Comparison of ENCODE assay signal across 29 cellular contexts in genomic region chr7:115441033-115441432, GRCh38.
DNase-seq lines count a peak whose midpoint lies in the region; ATAC-seq, FAIRE-seq and TF ChIP-seq lines count a peak whose summit lies in the region.
"Had no signal": no experiment of that assay in that cellular context is flagged by ENCODE, and none has a peak within 500 bp of the region (broad histone marks: within the 10 kb centered on the region; RNA-seq: fewer than 3 reads in every experiment).

No MANE protein-coding gene starts in this region.

- in situ Hi-C loops in HepG2 (cut with HindIII; ENCODE audit: extremely low pct_ligation_motif_present, low pct_unique_long_range_greater_than_20kb) (no loop called here), K562 (cut with MboI) (no loop called here)

- FAIRE-seq in HepG2 (lab: Jason Lieb, UNC) (no peak), K562 (lab: Jason Lieb, UNC) (no peak)
- FAIRE-seq: A549, D721Med had no signal

- intact Hi-C loops in HepG2 (cut with micrococcal nuclease; ENCODE audit: unreplicated experiment) = no loop called here
- intact Hi-C loops in right lobe of liver (cut with DNase I) = no loop called here
- intact Hi-C loops in K562 (cut with micrococcal nuclease) = no loop called here

- H3K4me3 ChIP-seq in HepG2 (replicated peaks in 1 of 3; ENCODE audit: insufficient read depth in 1 of 3, low read depth in 2 of 3, low read length in 3 of 3) (no peak overlapping the region), right lobe of liver (no peak overlapping the region), K562 (no peak overlapping the region), BE2C (ENCODE audit: low read depth, low read length) (no peak overlapping the region)
- H3K4me3 ChIP-seq: A549; BLaER1; BLaER1 treated with 17β-estradiol and CSF1 and Interleukin-3, amounts not matched to agents 10 nM and 100 nM had no signal

- TF ChIP-seq EP300 in HepG2 (IDR thresholded peaks at IDR 0.05; ENCODE audit: low read depth in 2 of 2, low read length in 2 of 2) (no peak), HepG2 (CRISPR knock-in tag; IDR thresholded peaks at IDR 0.05; ENCODE audit: borderline replicate concordance) (no peak), K562 (IDR thresholded peaks at IDR 0.05; ENCODE audit: low read length) (no peak)

- H3K27ac ChIP-seq in HepG2 (ENCODE audit: extremely low read length, insufficient read depth, low read length) = no peak overlapping the region
- no peak overlapping the region for H3K27ac ChIP-seq in right lobe of liver
- no peak overlapping the region for H3K27ac ChIP-seq in K562 (ENCODE audit: extremely low read depth, low read depth, low read length)
- H3K27ac ChIP-seq: 22Rv1; A549; BLaER1; BLaER1 treated with 17β-estradiol and CSF1 and Interleukin-3, amounts not matched to agents 10 nM and 100 nM; C4-2B had no signal

- H3K9ac ChIP-seq in HepG2 (ENCODE audit: insufficient read depth, low read depth, low read length) = no peak overlapping the region
- H3K9ac ChIP-seq in K562 (ENCODE audit: insufficient read depth in 1 of 2, low read depth in 2 of 2, low read length in 2 of 2) = no peak overlapping the region
- H3K9ac ChIP-seq: BLaER1; BLaER1 treated with 17β-estradiol and CSF1 and Interleukin-3, amounts not matched to agents 10 nM and 100 nM had no signal

- H3K9me1 ChIP-seq in K562 (ENCODE audit: control insufficient read depth, insufficient read depth, low read length) = no peaks in the 10 kb centered on the region

- no peak for TF ChIP-seq POLR2A in HepG2 (IDR thresholded peaks at IDR 0.05; ENCODE audit: insufficient read depth in 1 of 2, low read depth in 2 of 2, low read length in 2 of 2)
- no peak for TF ChIP-seq POLR2A in right lobe of liver (IDR thresholded peaks at IDR 0.05)
- TF ChIP-seq POLR2A in K562 (conservative IDR thresholded peaks at IDR 0.05) = no peak

- H3K79me2 ChIP-seq in HepG2 (ENCODE audit: insufficient read depth, low read length) (no peaks in the 10 kb centered on the region), K562 (ENCODE audit: control insufficient read depth, insufficient read depth, low read length) (no peaks in the 10 kb centered on the region)

- TF ChIP-seq CTCF in HepG2 (CRISPR knock-in tag; IDR thresholded peaks at IDR 0.05) (no peak), right lobe of liver (IDR thresholded peaks at IDR 0.05) (no peak), K562 (IDR thresholded peaks at IDR 0.05 in 2 of 3, conservative IDR thresholded peaks at IDR 0.05 in 1 of 3; ENCODE audit: insufficient read depth in 2 of 3, low read depth in 1 of 3, low read length in 3 of 3) (no peak), BE2C (IDR thresholded peaks at IDR 0.05; ENCODE audit: low read depth, low read length) (no peak)

- no peaks in the 10 kb centered on the region for H4K20me1 ChIP-seq in HepG2 (ENCODE audit: insufficient read depth, low read length)
- no peaks in the 10 kb centered on the region for H4K20me1 ChIP-seq in K562 (replicated peaks; ENCODE audit: control insufficient read depth, insufficient read depth, low read length)
- H4K20me1 ChIP-seq: BLaER1; BLaER1 treated with 17β-estradiol and CSF1 and Interleukin-3, amounts not matched to agents 10 nM and 100 nM had no signal

- H3K4me2 ChIP-seq in HepG2 (ENCODE audit: low read depth, low read length) = no peak overlapping the region
- no peak overlapping the region for H3K4me2 ChIP-seq in K562 (ENCODE audit: insufficient read depth, low read length)
- H3K4me2 ChIP-seq: A549; BLaER1; BLaER1 treated with 17β-estradiol and CSF1 and Interleukin-3, amounts not matched to agents 10 nM and 100 nM had no signal

- no peak for TF ChIP-seq RAD21 in HepG2 (CRISPR knock-in tag; IDR thresholded peaks at IDR 0.05)
- no peak for TF ChIP-seq RAD21 in K562 (CRISPR knock-in tag; conservative IDR thresholded peaks at IDR 0.05 in 1 of 2, IDR thresholded peaks at IDR 0.05 in 1 of 2)

- WGBS in HepG2 (ENCODE audit: low lambda C conversion rate) = 3% methylated on average over 1 of the region's 1 CpG
- 63% methylated on average over 1 of the region's 1 CpG for WGBS in right lobe of liver (ENCODE audit: insufficient coverage, low coverage, low lambda C conversion rate, missing lambda C conversion rate)
- WGBS in K562 (ENCODE audit: insufficient coverage, low coverage, missing lambda C conversion rate) = no CpG with 5 or more reads among the region's 1 CpG

- H3K4me1 ChIP-seq in HepG2 (ENCODE audit: insufficient read depth, low read length) = no peaks in the 10 kb centered on the region
- no peaks in the 10 kb centered on the region for H3K4me1 ChIP-seq in right lobe of liver
- H3K4me1 ChIP-seq in K562 (replicated peaks in 1 of 2; ENCODE audit: control insufficient read depth in 2 of 2, insufficient read depth in 2 of 2, low read length in 2 of 2) = no peaks in the 10 kb centered on the region
- no peaks in the 10 kb centered on the region for H3K4me1 ChIP-seq in BE2C
- H3K4me1 ChIP-seq: A549; BLaER1; BLaER1 treated with 17β-estradiol and CSF1 and Interleukin-3, amounts not matched to agents 10 nM and 100 nM; Caco-2 had no signal

- no peaks in the 10 kb centered on the region for H3K27me3 ChIP-seq in HepG2 (ENCODE audit: control insufficient read depth in 1 of 2, insufficient read depth in 2 of 2, low read length in 2 of 2)
- H3K27me3 ChIP-seq in right lobe of liver = no peaks in the 10 kb centered on the region
- no peaks in the 10 kb centered on the region for H3K27me3 ChIP-seq in K562 (ENCODE audit: control insufficient read depth in 2 of 2, insufficient read depth in 2 of 2, low read length in 2 of 2)
- no peaks in the 10 kb centered on the region for H3K27me3 ChIP-seq in BE2C
- H3K27me3 ChIP-seq: BLaER1; BLaER1 treated with 17β-estradiol and CSF1 and Interleukin-3, amounts not matched to agents 10 nM and 100 nM had no signal

- POLR2A ChIA-PET in HepG2 (lab: Yijun Ruan, JAX) = no interaction called here
- POLR2A ChIA-PET in K562 (lab: Yijun Ruan, JAX) = interaction anchor here (0.6 kb wide), 1 partner anchor 665 kb away, joined by 4 read pairs; no protein-coding TSS in a partner anchor

- H2AFZ ChIP-seq in HepG2 (ENCODE audit: low read length) = no peak overlapping the region
- H2AFZ ChIP-seq in K562 (ENCODE audit: low read depth, low read length) = no peak overlapping the region

- DNase-seq in HepG2 (ENCODE audit: low spot score) = no peak
- no peak for DNase-seq in right lobe of liver
- no peak for DNase-seq in K562 (ENCODE audit: extremely low read depth in 1 of 4, low spot score in 3 of 4)
- DNase-seq in BE2C = no peak
- DNase-seq: 8988T; ACHN; AML-193; C1 segment of cervical spinal cord; Caco-2; Calu3; CD4-positive, alpha-beta memory T cell; CD4-positive, alpha-beta T cell; CD4-positive, CD25-positive, alpha-beta regulatory T cell; CD8-positive, alpha-beta memory T cell; CD8-positive, alpha-beta T cell; COR-L47; DMS 273 treated with DMSO at 0.1 percent for 48 hours; DMS153; DMS53; DMS79; DMS79 treated with DMSO at 0.1 percent for 48 hours; DND-41; EL had no signal

- BruUV-seq in HepG2 (replicated peaks; lab: Mats Ljungman, UMichigan) (no TSS peak), K562 (replicated peaks; lab: Mats Ljungman, UMichigan) (no TSS peak)

- H3K9me3 ChIP-seq in HepG2 (ENCODE audit: low read length) = no peaks in the 10 kb centered on the region
- H3K9me3 ChIP-seq in right lobe of liver = no peaks in the 10 kb centered on the region
- H3K9me3 ChIP-seq in K562 (replicated peaks; ENCODE audit: control insufficient read depth, insufficient read depth, low read depth, low read length) = no peaks in the 10 kb centered on the region
- no peaks in the 10 kb centered on the region for H3K9me3 ChIP-seq in BE2C
- H3K9me3 ChIP-seq: A549; BLaER1; BLaER1 treated with 17β-estradiol and CSF1 and Interleukin-3, amounts not matched to agents 10 nM and 100 nM; Caco-2 had no signal

- CTCF ChIA-PET in HepG2 (lab: Yijun Ruan, JAX; ENCODE audit: low intra/inter-chr PET ratio, low total read pairs) (no interaction called here), K562 (lab: Yijun Ruan, JAX; ENCODE audit: low intra/inter-chr PET ratio) (no interaction called here)

- ATAC-seq in HepG2 (no peak), right lobe of liver (no peak), K562 (no peak)
- ATAC-seq: A549; CD8-positive, alpha-beta T cell had no signal

- H3K36me3 ChIP-seq in HepG2 (replicated peaks in 1 of 2; ENCODE audit: control insufficient read depth in 1 of 2, insufficient read depth in 2 of 2, low read length in 2 of 2) (no peaks in the 10 kb centered on the region), right lobe of liver (no peaks in the 10 kb centered on the region), K562 (ENCODE audit: control insufficient read depth, insufficient read depth, low read length) (no peaks in the 10 kb centered on the region), BE2C (no peaks in the 10 kb centered on the region)
- H3K36me3 ChIP-seq: BLaER1; BLaER1 treated with 17β-estradiol and CSF1 and Interleukin-3, amounts not matched to agents 10 nM and 100 nM had no signal

TF ChIP-seq in HepG2, 621 proteins besides CTCF, POLR2A, EP300 and RAD21:
- TF ChIP-seq HNRNPK (IDR thresholded peaks at IDR 0.05; ENCODE audit: low read depth, low read length, poor library complexity, severe bottlenecking) (peak; percentile 55), FOXC1 (CRISPR knock-in tag; IDR thresholded peaks at IDR 0.05; ENCODE audit: borderline replicate concordance) (no peak)

TF ChIP-seq in K562, 482 proteins besides CTCF, POLR2A, EP300 and RAD21:
- peak; percentile 56 for TF ChIP-seq PCBP2 (IDR thresholded peaks at IDR 0.05; ENCODE audit: low read depth, low read length, poor library complexity, severe bottlenecking)
- TF ChIP-seq FUS (optimal IDR thresholded peaks at IDR 0.05; ENCODE audit: low read depth, low read length) = no peak

Comparison
In these comparisons a context has a peak if more than half of its experiments do, and no peak if none do; other contexts are left out.
1. Of the 241 proteins assayed by ChIP-seq in both HepG2 and K562: peak only in HepG2: HNRNPK; only in K562: PCBP2; in both: none; in neither: 239.